ENCODE assay signal across 1 cellular context in the genomic region with DNA sequence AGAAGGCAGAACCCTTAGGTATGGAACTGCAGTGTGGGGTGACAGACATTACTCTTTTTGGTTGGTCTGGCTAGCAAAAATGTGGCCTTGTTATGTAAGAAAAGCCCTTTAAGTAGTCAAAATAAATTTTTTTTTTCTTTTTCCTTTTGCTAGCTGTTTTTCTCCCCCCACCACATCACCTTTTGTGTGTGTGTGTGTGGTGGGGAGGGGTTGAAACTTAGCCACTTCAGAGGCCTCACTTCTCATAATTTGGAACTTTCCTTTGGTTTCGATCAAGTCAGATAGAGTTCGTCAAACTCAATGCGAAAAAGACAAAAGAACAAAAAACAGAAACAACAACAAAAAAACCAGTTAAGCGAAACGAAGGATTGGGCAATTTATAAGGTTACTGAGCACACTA.
TF ChIP-seq lines count a peak whose summit lies in the region.

No MANE protein-coding gene starts in this region.

TF ChIP-seq in HEK293T, 16 proteins besides CTCF, POLR2A, EP300 and RAD21:
- TF ChIP-seq CTBP1 (IDR thresholded peaks at IDR 0.05; ENCODE audit: borderline replicate concordance) = no peak
- TF ChIP-seq L3MBTL2 (conservative IDR thresholded peaks at IDR 0.05) = no peak
- no peak for TF ChIP-seq FOXM1 (IDR thresholded peaks at IDR 0.05; ENCODE audit: borderline replicate concordance)
- TF ChIP-seq FOXA1 (IDR thresholded peaks at IDR 0.05) = no peak
- TF ChIP-seq BHLHE40 (IDR thresholded peaks at IDR 0.05; ENCODE audit: borderline replicate concordance) = no peak
- no peak for TF ChIP-seq SUZ12 (IDR thresholded peaks at IDR 0.05)
- no peak for TF ChIP-seq ARNT (IDR thresholded peaks at IDR 0.05)
- no peak for TF ChIP-seq NFRKB (IDR thresholded peaks at IDR 0.05)
- no peak for TF ChIP-seq TARDBP (IDR thresholded peaks at IDR 0.05)
- TF ChIP-seq, protein P1, sequence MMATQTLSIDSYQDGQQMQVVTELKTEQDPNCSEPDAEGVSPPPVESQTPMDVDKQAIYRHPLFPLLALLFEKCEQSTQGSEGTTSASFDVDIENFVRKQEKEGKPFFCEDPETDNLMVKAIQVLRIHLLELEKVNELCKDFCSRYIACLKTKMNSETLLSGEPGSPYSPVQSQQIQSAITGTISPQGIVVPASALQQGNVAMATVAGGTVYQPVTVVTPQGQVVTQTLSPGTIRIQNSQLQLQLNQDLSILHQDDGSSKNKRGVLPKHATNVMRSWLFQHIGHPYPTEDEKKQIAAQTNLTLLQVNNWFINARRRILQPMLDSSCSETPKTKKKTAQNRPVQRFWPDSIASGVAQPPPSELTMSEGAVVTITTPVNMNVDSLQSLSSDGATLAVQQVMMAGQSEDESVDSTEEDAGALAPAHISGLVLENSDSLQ (IDR thresholded peaks at IDR 0.05) = no peak
- no peak for TF ChIP-seq ZNF384 (IDR thresholded peaks at IDR 0.05)
- no peak for TF ChIP-seq ELF4 (IDR thresholded peaks at IDR 0.05)
- TF ChIP-seq FOXK2 (IDR thresholded peaks at IDR 0.05) = no peak
- no peak for TF ChIP-seq SP1 (IDR thresholded peaks at IDR 0.05)
- no peak for TF ChIP-seq HDGF (IDR thresholded peaks at IDR 0.05; ENCODE audit: borderline replicate concordance)
- TF ChIP-seq LEF1 (IDR thresholded peaks at IDR 0.05; ENCODE audit: borderline replicate concordance) = no peak
